9 cellular contexts compared by ENCODE assay signal in genomic region chr13:45750566-45750965, GRCh38. TPM values are rescaled to one million over a fixed set of nuclear protein-coding genes. Genes with fewer than 3 reads are reported as not detected.
"Had no signal": no experiment of that assay in that cellular context is flagged by ENCODE, and none has a peak within 500 bp of the region (broad histone marks: within the 10 kb centered on the region; RNA-seq: fewer than 3 reads in every experiment).

No MANE protein-coding gene starts in this region.

- FAIRE-seq: HTR-8/SVneo, K562 had no signal

- H3K4me3 ChIP-seq: GM23248, K562 had no signal

- H3K9ac ChIP-seq: GM23248 had no signal

- H3K27ac ChIP-seq: GM23248 had no signal

- DNase-seq: GM23248, H7, HCEC 1CT, IMR-90, KG1 had no signal

- ATAC-seq: K562 had no signal

- H2AFZ ChIP-seq: GM23248 had no signal

RNA-seq across cellular contexts. Expression of gene CBY2, which starts 48.4 kb away (rescaled TPM):
- total RNA-seq: GM23248, H4, HT-29, IMR-90 had no signal
- polyA plus RNA-seq: GM23248, IMR-90, K562 had no signal
